In the genomic region with DNA sequence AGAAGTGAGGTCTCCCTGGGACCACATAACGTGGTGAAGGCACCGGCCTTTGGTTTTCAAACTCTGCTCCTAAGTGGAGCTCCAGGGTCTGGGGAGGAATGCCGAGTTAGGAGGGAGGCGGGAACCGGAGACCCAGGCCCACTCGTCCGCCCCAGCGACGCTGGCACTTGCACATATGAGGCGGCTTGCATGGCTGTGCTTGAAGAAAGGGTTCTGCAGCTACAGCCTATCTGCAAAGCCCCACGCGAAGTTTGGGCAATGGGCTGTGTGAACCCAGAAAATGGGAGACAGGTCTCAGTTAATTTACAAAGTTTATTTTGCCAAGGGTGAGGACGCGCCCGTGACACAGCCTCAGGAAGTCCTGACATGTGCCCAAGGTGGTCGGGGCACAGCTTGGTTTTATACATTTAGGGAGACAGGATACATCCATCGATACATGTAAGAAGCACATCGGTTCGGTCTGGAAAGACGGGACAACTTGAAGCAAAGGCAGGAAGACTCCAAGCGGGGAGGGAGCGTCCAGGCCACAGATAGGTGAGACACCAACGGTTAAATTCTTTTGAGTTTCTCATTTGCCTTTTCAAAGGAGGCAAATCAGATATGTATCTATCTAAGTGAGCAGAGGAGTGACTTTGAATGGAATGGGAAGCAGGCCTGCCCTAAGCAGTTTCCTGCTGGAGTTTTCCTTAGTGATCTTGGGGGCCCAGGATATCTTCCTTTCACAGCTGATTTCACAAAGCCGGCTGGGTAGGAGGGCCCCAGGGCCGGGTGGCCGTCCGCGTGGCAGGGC, we compare ENCODE assay signal across 8 cellular contexts. TPM values are rescaled to one million over a fixed set of nuclear protein-coding genes. Genes with fewer than 3 reads are reported as not detected.
DNase-seq lines count a peak whose midpoint lies in the region; TF ChIP-seq lines count a peak whose summit lies in the region.

No MANE protein-coding gene starts in this region.

- H3K27ac ChIP-seq in Peyer's patch (peak overlapping the region; percentile 83 to 96 (median 88)), esophagus squamous epithelium (peak overlapping the region; percentile 88 to 96 (median 92)), ovary (peak overlapping the region; percentile 23 to 85)

- DNase-seq in Caco-2 (no peak), Peyer's patch (peak in 2 of 3 donors; percentile 44), esophagus squamous epithelium (lab: John Stamatoyannopoulos, UW) (no peak), ovary (peak in 1 of 5 donors; percentile 24), NCI-H2081 treated with DMSO at 0.1 percent for 48 hours (lab: John Stamatoyannopoulos, UW) (no peak), HuH-7.5 (ENCODE audit: low spot score) (no peak), H4 (ENCODE audit: low spot score) (no peak)
- no peak for DNase-seq in activated effector memory CD4-positive, alpha-beta T cell treated with Interleukin-2 at 50 U/mL for 16 hours

- no peak for TF ChIP-seq EP300 in ovary (IDR thresholded peaks at IDR 0.05)

- WGBS in esophagus squamous epithelium, 2 donors = 61 to 91% methylated on average over 9 to 19 of the region's 28 CpGs
- 75 to 77% (median 76%) methylated on average over 28 of the region's 28 CpGs for WGBS in ovary, 3 donors

- CTCF ChIA-PET in Caco-2 (lab: Charles Lee) = interaction anchor here (1.2 to 1.5 kb wide), 2 partner anchors 15 to 31 kb away, joined by 5 to 9 read pairs; no protein-coding TSS in a partner anchor

- no peaks in the 10 kb centered on the region for H3K9me3 Mint-ChIP-seq in Caco-2 (ENCODE audit: unreplicated experiment)

- intact Hi-C loops in Caco-2 (cut with micrococcal nuclease; ENCODE audit: unreplicated experiment) = no loop called here
- intact Hi-C loops in esophagus squamous epithelium (cut with DNase I) = no loop called here
- intact Hi-C loops in ovary (cut with DNase I) = no loop called here

- H3K36me3 ChIP-seq in Caco-2 (ENCODE audit: control insufficient read depth, insufficient read depth, low read length) (no peaks in the 10 kb centered on the region), Peyer's patch (no peaks in the 10 kb centered on the region), esophagus squamous epithelium (no peaks in the 10 kb centered on the region), ovary (no peaks in the 10 kb centered on the region)

- H3K27me3 Mint-ChIP-seq in Caco-2 (ENCODE audit: insufficient read depth, unreplicated experiment) = peaks cover 3% of the 10 kb centered on the region

- peak overlapping the region; percentile 80 for H3K4me3 ChIP-seq in Caco-2 (ENCODE audit: low read depth, low read length)
- peak overlapping the region; percentile 64 to 98 (median 83) for H3K4me3 ChIP-seq in Peyer's patch
- H3K4me3 ChIP-seq in esophagus squamous epithelium = peak overlapping the region; percentile 84 to 96 (median 92)
- H3K4me3 ChIP-seq in ovary = peak overlapping the region; percentile 97

- BruUV-seq in Caco-2 (replicated peaks; lab: Mats Ljungman, UMichigan) = TSS peak; percentile 95

- TF ChIP-seq POLR2A in Peyer's patch (IDR thresholded peaks at IDR 0.05) (no peak), esophagus squamous epithelium (IDR thresholded peaks at IDR 0.05) (no peak), ovary (IDR thresholded peaks at IDR 0.05) (no peak)

- H3K36me3 Mint-ChIP-seq in Caco-2 (ENCODE audit: insufficient read depth, unreplicated experiment) = peaks cover 15% of the 10 kb centered on the region

- TF ChIP-seq CTCF in Caco-2 (IDR thresholded peaks at IDR 0.05; ENCODE audit: insufficient read depth in 1 of 2, low read depth in 1 of 2, low read length in 1 of 2, severe bottlenecking in 1 of 2, unreplicated experiment in 1 of 2) = no peak
- no peak for TF ChIP-seq CTCF in Peyer's patch (IDR thresholded peaks at IDR 0.05)
- TF ChIP-seq CTCF in esophagus squamous epithelium (IDR thresholded peaks at IDR 0.05) = no peak
- no peak for TF ChIP-seq CTCF in ovary (IDR thresholded peaks at IDR 0.05)

- no peaks in the 10 kb centered on the region for H3K27me3 ChIP-seq in Caco-2 (replicated peaks; ENCODE audit: control insufficient read depth, insufficient read depth, low read length)
- no peaks in the 10 kb centered on the region for H3K27me3 ChIP-seq in Peyer's patch
- H3K27me3 ChIP-seq in esophagus squamous epithelium = peaks cover 0 to 16% (median 0%) of the 10 kb centered on the region in 4 donors
- no peaks in the 10 kb centered on the region for H3K27me3 ChIP-seq in ovary

- POLR2A ChIA-PET in Caco-2 (lab: Charles Lee) = interaction anchor here (0.8 to 1.2 kb wide), 4 partner anchors 12 to 169 kb away, joined by 3 to 13 read pairs (median 4); no protein-coding TSS in a partner anchor

- peak overlapping the region; percentile 24 for H3K27ac Mint-ChIP-seq in Caco-2 (ENCODE audit: unreplicated experiment)

- H3K4me1 Mint-ChIP-seq in Caco-2 (ENCODE audit: low read depth, unreplicated experiment) = peaks cover 10% of the 10 kb centered on the region

- H3K9me3 ChIP-seq in Caco-2 (no peaks in the 10 kb centered on the region), Peyer's patch (no peaks in the 10 kb centered on the region), esophagus squamous epithelium (no peaks in the 10 kb centered on the region), ovary (no peaks in the 10 kb centered on the region)

- peak overlapping the region; percentile 95 for H3K4me3 Mint-ChIP-seq in Caco-2 (ENCODE audit: unreplicated experiment)

- H3K4me1 ChIP-seq in Caco-2 (peaks cover 6% of the 10 kb centered on the region; the same call in 1 of the 2 replicates), Peyer's patch (peaks cover 0 to 28% (median 5%) of the 10 kb centered on the region in 4 donors), esophagus squamous epithelium (peaks cover 10 to 43% (median 13%) of the 10 kb centered on the region in 3 donors), ovary (ENCODE audit: insufficient read depth) (peaks cover 14% of the 10 kb centered on the region)

RNA-seq across cellular contexts. Expression of gene PCMTD2, which starts 0.8 kb away (rescaled TPM):
- 79.5 and 101 TPM in 2 replicates for total RNA-seq in Caco-2 (2022)
- 10 to 100 TPM; 34.5 to 90.8 (median 46.9) TPM for total RNA-seq in Peyer's patch
- 10 to 100 TPM; 34.5 to 58.9 (median 47.8) TPM for total RNA-seq in esophagus squamous epithelium
- total RNA-seq in ovary = 10 to 100 TPM; 32.0 to 96.3 (median 79.0) TPM
- polyA plus RNA-seq in ovary = 10 to 100 TPM; 58.8 to 66.0 TPM
- 23.7 and 25.5 TPM in 2 replicates for total RNA-seq in H4 (2014; rRNA removed; shearing (Covaris generic))

Comparison
In these comparisons a context has a peak if more than half of its experiments do, and no peak if none do; other contexts are left out.
1. DNase-seq: peak in Peyer's patch (2 of 3); none in Caco-2 (0 of 2), esophagus squamous epithelium (single experiment), NCI-H2081 treated with DMSO at 0.1 percent for 48 hours (single experiment), HuH-7.5 (single experiment), H4 (single experiment) and activated effector memory CD4-positive, alpha-beta T cell treated with Interleukin-2 at 50 U/mL for 16 hours (single experiment).
2. Peak in every context shown above with its lines, with median percentiles within 50 percentile points of each other: H3K4me3 ChIP-seq and H3K27ac ChIP-seq.